ENCODE assay signal across 9 cellular contexts in the genomic region with DNA sequence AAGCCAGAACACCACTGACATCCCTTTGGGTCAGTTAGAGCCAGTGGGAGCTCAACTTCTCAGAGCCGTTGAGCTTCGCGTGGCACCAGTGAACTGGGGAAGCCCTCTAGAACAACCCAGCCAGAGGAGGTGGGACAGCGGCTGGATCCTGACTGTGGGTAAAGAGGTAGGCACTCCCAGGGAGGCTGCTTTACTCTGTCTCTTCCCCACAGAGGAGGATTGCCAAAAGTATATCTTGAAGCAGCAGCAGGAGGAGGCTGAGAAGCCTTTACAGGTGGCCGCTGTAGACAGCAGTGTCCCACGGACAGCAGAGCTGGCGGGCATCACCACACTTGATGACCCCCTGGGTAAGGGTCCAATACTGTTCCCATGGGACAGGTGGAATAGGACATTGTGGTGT. TPM values are rescaled to one million over a fixed set of nuclear protein-coding genes. Genes with fewer than 3 reads are reported as not detected.
DNase-seq lines count a peak whose midpoint lies in the region; ATAC-seq and TF ChIP-seq lines count a peak whose summit lies in the region.
"Had no signal": no experiment of that assay in that cellular context is flagged by ENCODE, and none has a peak within 500 bp of the region (broad histone marks: within the 10 kb centered on the region; RNA-seq: fewer than 3 reads in every experiment).

No MANE protein-coding gene starts in this region.

- H3K4me3 Mint-ChIP-seq in neural progenitor cell = peak overlapping the region; percentile 93

- H3K79me2 ChIP-seq in neural progenitor cell (ENCODE audit: low read depth) = peaks cover 23% of the 10 kb centered on the region

- peaks cover 67 to 81% (median 75%) of the 10 kb centered on the region in 10 experiments for H3K4me1 ChIP-seq in BLaER1 treated with 17β-estradiol and CSF1 and Interleukin-3, amounts not matched to agents 10 nM and 100 nM
- H3K4me1 ChIP-seq in endocrine pancreas (ENCODE audit: control insufficient read depth, insufficient read depth, low read length) (no peaks in the 10 kb centered on the region), neural progenitor cell (peaks cover 14% of the 10 kb centered on the region)

- peaks cover 27 to 46% (median 40%) of the 10 kb centered on the region in 11 experiments for H3K36me3 ChIP-seq in BLaER1 treated with 17β-estradiol and CSF1 and Interleukin-3, amounts not matched to agents 10 nM and 100 nM
- H3K36me3 ChIP-seq in endocrine pancreas (ENCODE audit: control insufficient read depth, insufficient read depth, low read length) = no peaks in the 10 kb centered on the region
- H3K36me3 ChIP-seq in neural progenitor cell = no peaks in the 10 kb centered on the region

- peaks cover 0 to 5% (median 0%) of the 10 kb centered on the region in 11 experiments; a peak in 3 of 22 replicates for H3K9me3 ChIP-seq in BLaER1 treated with 17β-estradiol and CSF1 and Interleukin-3, amounts not matched to agents 10 nM and 100 nM (replicated peaks in 1 of 11)
- H3K9me3 ChIP-seq in endocrine pancreas (ENCODE audit: control insufficient read depth, low read length) (no peaks in the 10 kb centered on the region), neural progenitor cell (ENCODE audit: low read depth) (no peaks in the 10 kb centered on the region)

- no peak overlapping the region for H2AFZ ChIP-seq in neural progenitor cell (replicated peaks)

- peak overlapping the region; percentile 85 to 99 (median 96) for H3K27ac ChIP-seq in BLaER1 treated with 17β-estradiol and CSF1 and Interleukin-3, amounts not matched to agents 10 nM and 100 nM
- no peak overlapping the region for H3K27ac ChIP-seq in neural progenitor cell

- TF ChIP-seq POLR2A in NB4 (IDR thresholded peaks at IDR 0.05; ENCODE audit: extremely low read depth, insufficient read length) = no peak

- peaks cover 11% of the 10 kb centered on the region for H3F3A ChIP-seq in neural progenitor cell (ENCODE audit: low read depth)

- H3K27ac Mint-ChIP-seq in neural progenitor cell = no peak overlapping the region

- H3K4me2 ChIP-seq in BLaER1 treated with 17β-estradiol and CSF1 and Interleukin-3, amounts not matched to agents 10 nM and 100 nM = peak overlapping the region; percentile 87 to 99 (median 97)
- H3K4me2 ChIP-seq in neural progenitor cell = peak overlapping the region; percentile 96

- ATAC-seq in HG02759 (IDR thresholded peaks at IDR 0.05; ENCODE audit: unreplicated experiment) (no peak), GM21447 (IDR thresholded peaks at IDR 0.05; ENCODE audit: unreplicated experiment) (no peak), GM21526 (IDR thresholded peaks at IDR 0.05; ENCODE audit: low FRiP score, unreplicated experiment) (no peak)

- no peaks in the 10 kb centered on the region for H3K27me3 ChIP-seq in BLaER1 treated with 17β-estradiol and CSF1 and Interleukin-3, amounts not matched to agents 10 nM and 100 nM
- H3K27me3 ChIP-seq in endocrine pancreas (ENCODE audit: control insufficient read depth, insufficient read depth, low read length) (no peaks in the 10 kb centered on the region), neural progenitor cell (no peaks in the 10 kb centered on the region)

- H3K9me3 Mint-ChIP-seq in neural progenitor cell = no peaks in the 10 kb centered on the region

- peaks cover 1% of the 10 kb centered on the region for H3K36me3 Mint-ChIP-seq in neural progenitor cell

- peak overlapping the region; percentile 90 to 99 (median 97) for H3K9ac ChIP-seq in BLaER1 treated with 17β-estradiol and CSF1 and Interleukin-3, amounts not matched to agents 10 nM and 100 nM
- H3K9ac ChIP-seq in endocrine pancreas (ENCODE audit: control insufficient read depth, insufficient read depth, low read length) (peak overlapping the region; percentile 93), neural progenitor cell (no peak overlapping the region)

- no peak for DNase-seq in NB4 (ENCODE audit: low read depth)
- no peak for DNase-seq in neural progenitor cell (ENCODE audit: low spot score)
- DNase-seq in NAMALWA (ENCODE audit: low spot score) = no peak
- DNase-seq: NCI-H1105 treated with DMSO at 0.1 percent for 48 hours had no signal

- peak overlapping the region; percentile 73 to 99 (median 92) for H3K4me3 ChIP-seq in BLaER1 treated with 17β-estradiol and CSF1 and Interleukin-3, amounts not matched to agents 10 nM and 100 nM
- peak overlapping the region; percentile 70 for H3K4me3 ChIP-seq in NB4 (ENCODE audit: low read depth, low read length)
- H3K4me3 ChIP-seq in endocrine pancreas (ENCODE audit: control insufficient read depth, insufficient read depth, low read length) = peak overlapping the region; percentile 57
- peak overlapping the region; percentile 72 for H3K4me3 ChIP-seq in neural progenitor cell

- peaks cover 26% of the 10 kb centered on the region for H3K27me3 Mint-ChIP-seq in neural progenitor cell (ENCODE audit: insufficient read depth, low read depth)

- TF ChIP-seq CTCF in NB4 (IDR thresholded peaks at IDR 0.05; ENCODE audit: low read depth, low read length) = no peak
- TF ChIP-seq CTCF in neural progenitor cell (IDR thresholded peaks at IDR 0.05) = no peak

- H4K20me1 ChIP-seq in BLaER1 treated with 17β-estradiol and CSF1 and Interleukin-3, amounts not matched to agents 10 nM and 100 nM = peaks cover 33 to 59% (median 49%) of the 10 kb centered on the region in 11 experiments; a peak in 21 of 22 replicates
- H4K20me1 ChIP-seq in neural progenitor cell (ENCODE audit: low read depth) = peaks cover 17% of the 10 kb centered on the region

- peaks cover 24% of the 10 kb centered on the region for H3K4me1 Mint-ChIP-seq in neural progenitor cell

RNA-seq across cellular contexts. Expression of gene MYD88, which starts 1.2 kb away (rescaled TPM):
- total RNA-seq in neural progenitor cell (ENCODE audit: low replicate concordance) = 3.1 and 5.5 TPM in 2 replicates

RNA-seq across cellular contexts. Expression of gene ACAA1, which starts 2.7 kb away (rescaled TPM):
- 3.3 and 13.3 TPM in 2 replicates for total RNA-seq in neural progenitor cell (ENCODE audit: low replicate concordance)

RNA-seq across cellular contexts. Expression of gene OXSR1, which starts 25.7 kb away (rescaled TPM):
- 60.2 and 65.8 TPM in 2 replicates for total RNA-seq in neural progenitor cell (ENCODE audit: low replicate concordance)
